ENCODE assay signal across 1 cellular context in the genomic region with DNA sequence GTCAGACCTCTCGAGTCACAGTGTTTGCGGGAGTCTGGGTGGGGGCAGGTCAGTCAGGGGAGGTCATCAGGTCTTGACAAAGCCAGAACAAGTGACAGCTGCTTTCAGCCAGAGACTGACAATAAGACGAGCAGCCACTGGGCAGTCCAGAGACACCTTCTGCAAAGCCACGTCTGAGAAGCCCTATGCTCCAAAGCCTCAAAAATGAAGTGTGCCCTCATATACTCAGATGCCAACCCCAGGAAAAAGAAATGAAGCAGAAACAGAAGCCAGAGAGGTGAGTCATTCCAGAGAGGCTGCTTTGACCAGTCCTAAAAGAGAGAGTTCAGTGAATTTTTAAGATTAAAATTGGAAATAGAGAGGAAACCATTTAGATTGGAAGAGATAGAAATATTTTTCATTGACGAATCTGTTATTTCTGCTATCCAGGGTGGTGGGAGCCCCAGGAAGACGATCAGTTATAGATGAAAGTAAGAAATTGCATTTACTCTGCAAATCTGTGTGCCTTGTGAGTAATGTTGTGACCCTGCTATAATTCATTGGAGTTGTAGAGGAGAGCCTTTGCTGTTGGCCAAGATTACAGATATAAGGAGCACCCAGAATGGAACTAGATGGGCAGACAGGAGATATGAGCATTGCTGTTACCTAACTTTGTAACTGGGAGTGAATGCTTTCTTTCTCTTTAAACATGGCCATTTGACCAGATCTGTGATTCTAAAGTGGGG.
TF ChIP-seq lines count a peak whose summit lies in the region.

No MANE protein-coding gene starts in this region.

TF ChIP-seq in HepG2, 621 proteins besides CTCF, POLR2A, EP300 and RAD21 (continued from another document):
- TF ChIP-seq, protein P1, sequence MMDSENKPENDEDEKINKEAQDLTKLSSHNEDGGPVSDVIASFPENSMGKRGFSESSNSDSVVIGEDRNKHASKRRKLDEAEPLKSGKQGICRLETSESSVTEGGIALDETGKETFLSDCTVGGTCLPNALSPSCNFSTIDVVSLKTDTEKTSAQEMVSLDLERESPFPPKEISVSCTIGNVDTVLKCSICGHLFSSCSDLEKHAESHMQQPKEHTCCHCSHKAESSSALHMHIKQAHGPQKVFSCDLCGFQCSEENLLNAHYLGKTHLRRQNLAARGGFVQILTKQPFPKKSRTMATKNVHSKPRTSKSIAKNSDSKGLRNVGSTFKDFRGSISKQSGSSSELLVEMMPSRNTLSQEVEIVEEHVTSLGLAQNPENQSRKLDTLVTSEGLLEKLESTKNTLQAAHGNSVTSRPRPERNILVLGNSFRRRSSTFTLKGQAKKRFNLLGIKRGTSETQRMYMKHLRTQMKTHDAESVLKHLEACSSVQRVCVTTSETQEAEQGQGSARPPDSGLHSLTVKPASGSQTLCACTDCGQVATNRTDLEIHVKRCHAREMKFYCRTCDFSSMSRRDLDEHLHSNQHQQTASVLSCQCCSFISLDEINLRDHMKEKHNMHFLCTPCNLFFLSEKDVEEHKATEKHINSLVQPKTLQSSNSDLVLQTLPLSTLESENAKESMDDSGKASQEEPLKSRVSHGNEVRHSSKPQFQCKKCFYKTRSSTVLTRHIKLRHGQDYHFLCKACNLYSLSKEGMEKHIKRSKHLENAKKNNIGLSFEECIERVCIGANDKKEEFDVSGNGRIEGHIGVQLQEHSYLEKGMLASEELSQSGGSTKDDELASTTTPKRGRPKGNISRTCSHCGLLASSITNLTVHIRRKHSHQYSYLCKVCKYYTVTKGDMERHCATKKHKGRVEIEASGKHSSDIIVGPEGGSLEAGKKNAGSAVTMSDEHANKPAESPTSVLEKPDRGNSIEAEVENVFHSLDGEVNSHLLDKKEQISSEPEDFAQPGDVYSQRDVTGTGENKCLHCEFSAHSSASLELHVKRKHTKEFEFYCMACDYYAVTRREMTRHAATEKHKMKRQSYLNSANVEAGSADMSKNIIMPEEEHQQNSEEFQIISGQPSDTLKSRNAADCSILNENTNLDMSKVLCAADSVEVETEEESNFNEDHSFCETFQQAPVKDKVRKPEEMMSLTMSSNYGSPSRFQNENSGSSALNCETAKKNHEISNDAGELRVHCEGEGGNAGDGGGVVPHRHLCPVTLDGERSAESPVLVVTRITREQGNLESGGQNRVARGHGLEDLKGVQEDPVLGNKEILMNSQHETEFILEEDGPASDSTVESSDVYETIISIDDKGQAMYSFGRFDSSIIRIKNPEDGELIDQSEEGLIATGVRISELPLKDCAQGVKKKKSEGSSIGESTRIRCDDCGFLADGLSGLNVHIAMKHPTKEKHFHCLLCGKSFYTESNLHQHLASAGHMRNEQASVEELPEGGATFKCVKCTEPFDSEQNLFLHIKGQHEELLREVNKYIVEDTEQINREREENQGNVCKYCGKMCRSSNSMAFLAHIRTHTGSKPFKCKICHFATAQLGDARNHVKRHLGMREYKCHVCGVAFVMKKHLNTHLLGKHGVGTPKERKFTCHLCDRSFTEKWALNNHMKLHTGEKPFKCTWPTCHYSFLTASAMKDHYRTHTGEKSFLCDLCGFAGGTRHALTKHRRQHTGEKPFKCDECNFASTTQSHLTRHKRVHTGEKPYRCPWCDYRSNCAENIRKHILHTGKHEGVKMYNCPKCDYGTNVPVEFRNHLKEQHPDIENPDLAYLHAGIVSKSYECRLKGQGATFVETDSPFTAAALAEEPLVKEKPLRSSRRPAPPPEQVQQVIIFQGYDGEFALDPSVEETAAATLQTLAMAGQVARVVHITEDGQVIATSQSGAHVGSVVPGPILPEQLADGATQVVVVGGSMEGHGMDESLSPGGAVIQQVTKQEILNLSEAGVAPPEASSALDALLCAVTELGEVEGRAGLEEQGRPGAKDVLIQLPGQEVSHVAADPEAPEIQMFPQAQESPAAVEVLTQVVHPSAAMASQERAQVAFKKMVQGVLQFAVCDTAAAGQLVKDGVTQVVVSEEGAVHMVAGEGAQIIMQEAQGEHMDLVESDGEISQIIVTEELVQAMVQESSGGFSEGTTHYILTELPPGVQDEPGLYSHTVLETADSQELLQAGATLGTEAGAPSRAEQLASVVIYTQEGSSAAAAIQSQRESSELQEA (CRISPR knock-in tag; IDR thresholded peaks at IDR 0.05; ENCODE audit: not compliant biosample characterization), result no peak
- TF ChIP-seq, protein P2, sequence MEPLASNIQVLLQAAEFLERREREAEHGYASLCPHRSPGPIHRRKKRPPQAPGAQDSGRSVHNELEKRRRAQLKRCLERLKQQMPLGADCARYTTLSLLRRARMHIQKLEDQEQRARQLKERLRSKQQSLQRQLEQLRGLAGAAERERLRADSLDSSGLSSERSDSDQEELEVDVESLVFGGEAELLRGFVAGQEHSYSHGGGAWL (CRISPR knock-in tag; IDR thresholded peaks at IDR 0.05), result no peak
- TF ChIP-seq, protein P3, sequence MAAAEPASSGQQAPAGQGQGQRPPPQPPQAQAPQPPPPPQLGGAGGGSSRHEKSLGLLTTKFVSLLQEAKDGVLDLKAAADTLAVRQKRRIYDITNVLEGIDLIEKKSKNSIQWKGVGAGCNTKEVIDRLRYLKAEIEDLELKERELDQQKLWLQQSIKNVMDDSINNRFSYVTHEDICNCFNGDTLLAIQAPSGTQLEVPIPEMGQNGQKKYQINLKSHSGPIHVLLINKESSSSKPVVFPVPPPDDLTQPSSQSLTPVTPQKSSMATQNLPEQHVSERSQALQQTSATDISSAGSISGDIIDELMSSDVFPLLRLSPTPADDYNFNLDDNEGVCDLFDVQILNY (CRISPR knock-in tag; conservative IDR thresholded peaks at IDR 0.05), result no peak
